Comparison of ENCODE assay signal across 20 cellular contexts in genomic region chr5:66517361-66517760, GRCh38.
"Had no signal": no experiment of that assay in that cellular context is flagged by ENCODE, and none has a peak within 500 bp of the region (broad histone marks: within the 10 kb centered on the region; RNA-seq: fewer than 3 reads in every experiment).

No MANE protein-coding gene starts in this region.

- H3K4me3 Mint-ChIP-seq: activated CD4-positive, alpha-beta memory T cell treated with anti-CD3 and anti-CD28 coated beads for 36 hours; activated naive CD8-positive, alpha-beta T cell treated with anti-CD3 and anti-CD28 coated beads for 36 hours; central memory CD8-positive, alpha-beta T cell; nephron; T-helper 17 cell had no signal

- ATAC-seq: heart right ventricle, sciatic nerve, T-helper 17 cell had no signal

- H3K27ac Mint-ChIP-seq: activated CD4-positive, alpha-beta memory T cell treated with anti-CD3 and anti-CD28 coated beads for 36 hours; activated naive CD8-positive, alpha-beta T cell treated with anti-CD3 and anti-CD28 coated beads for 36 hours; nephron; stimulated activated naive B cell treated with anti-CD40 and anti-IgM and Interleukin-4, amounts not matched to agents 10 μg/mL and 1 μg/mL and 100 μg/mL, for 72 hours; T-helper 17 cell had no signal

- H3K27ac ChIP-seq: breast epithelium, heart right ventricle, transverse colon, uterus had no signal

- H3K4me1 Mint-ChIP-seq: activated naive CD8-positive, alpha-beta T cell treated with anti-CD3 and anti-CD28 coated beads for 36 hours; central memory CD8-positive, alpha-beta T cell; nephron; T-helper 17 cell had no signal

- H3K27me3 Mint-ChIP-seq: activated CD4-positive, alpha-beta memory T cell treated with anti-CD3 and anti-CD28 coated beads for 36 hours; activated naive CD8-positive, alpha-beta T cell treated with anti-CD3 and anti-CD28 coated beads for 36 hours; central memory CD8-positive, alpha-beta T cell; stimulated activated naive B cell treated with anti-CD40 and anti-IgM and Interleukin-4, amounts not matched to agents 10 μg/mL and 1 μg/mL and 100 μg/mL, for 72 hours; T-helper 17 cell had no signal

- H3K27me3 ChIP-seq: breast epithelium, heart right ventricle, pancreas, transverse colon, uterus had no signal

- DNase-seq: activated CD4-positive, alpha-beta memory T cell treated with anti-CD3 and anti-CD28 coated beads for 36 hours; activated CD4-positive, alpha-beta T cell treated with anti-CD3 and anti-CD28 coated beads for 4 hours; activated CD4-positive, CD25-positive, alpha-beta regulatory T cell; activated naive CD4-positive, alpha-beta T cell treated with Interleukin-2 at 50 U/mL for 16 hours; activated naive CD8-positive, alpha-beta T cell treated with anti-CD3 and anti-CD28 coated beads for 36 hours; activated T-cell treated with anti-CD3 and anti-CD28 coated beads, Interleukin-2, amount 50 U/mL, for 48 hours; cortex of kidney; heart right ventricle; kidney; lower lobe of right lung; pancreas; stimulated activated CD4-positive, alpha-beta T cell treated with anti-CD3 and anti-CD28 coated beads, Interleukin-15, amount 100 ng/mL, for 24 hours; stimulated activated naive B cell treated with anti-CD40 and anti-IgM and Interleukin-4, amounts not matched to agents 10 μg/mL and 1 μg/mL and 100 μg/mL, for 72 hours; T-helper 17 cell; transverse colon; uterus had no signal

- H3K4me1 ChIP-seq: breast epithelium, lower lobe of right lung, pancreas, transverse colon, uterus had no signal

- H3K36me3 Mint-ChIP-seq: activated CD4-positive, alpha-beta memory T cell treated with anti-CD3 and anti-CD28 coated beads for 36 hours; activated naive CD8-positive, alpha-beta T cell treated with anti-CD3 and anti-CD28 coated beads for 36 hours had no signal
